8 cellular contexts compared by ENCODE assay signal in genomic region chr2:25521665-25522387, GRCh38.
DNase-seq lines count a peak whose midpoint lies in the region; ATAC-seq and TF ChIP-seq lines count a peak whose summit lies in the region.

No MANE protein-coding gene starts in this region.

- CTCF ChIA-PET in naive thymus-derived CD4-positive, alpha-beta T cell (lab: Charles Lee) = interaction anchor here (0.9 kb wide), 1 partner anchor 325 kb away, joined by 3 read pairs; no protein-coding TSS in a partner anchor

- H3K27ac Mint-ChIP-seq in T-helper 1 cell treated with Interleukin-12 subunit alpha and Interleukin-12 subunit beta and Interleukin-4 antibody, amounts not matched to agents 30 μg/mL and 1 μg/mL, for 36 hours = peak overlapping the region; percentile 52
- peak overlapping the region in 8 of 9 donors; percentile 38 to 88 (median 66) for H3K27ac Mint-ChIP-seq in naive thymus-derived CD4-positive, alpha-beta T cell

- no peaks in the 10 kb centered on the region for H3K36me3 ChIP-seq in ACC112 (ENCODE audit: insufficient read depth, low read length)
- no peaks in the 10 kb centered on the region for H3K36me3 ChIP-seq in naive thymus-derived CD4-positive, alpha-beta T cell (ENCODE audit: control insufficient read depth in 2 of 3, insufficient read depth in 3 of 3, low read length in 3 of 3)

- H3K9me3 ChIP-seq in naive thymus-derived CD4-positive, alpha-beta T cell (ENCODE audit: control insufficient read depth in 2 of 3, low read length in 3 of 3) = no peaks in the 10 kb centered on the region

- peaks cover 19% of the 10 kb centered on the region for H3K4me1 Mint-ChIP-seq in T-helper 1 cell treated with Interleukin-12 subunit alpha and Interleukin-12 subunit beta and Interleukin-4 antibody, amounts not matched to agents 30 μg/mL and 1 μg/mL, for 36 hours (ENCODE audit: low read depth)
- peaks cover 0 to 25% (median 8%) of the 10 kb centered on the region in 7 donors for H3K4me1 Mint-ChIP-seq in naive thymus-derived CD4-positive, alpha-beta T cell

- H3K27me3 ChIP-seq in ACC112 (ENCODE audit: insufficient read depth, low read length) = no peaks in the 10 kb centered on the region
- H3K27me3 ChIP-seq in naive thymus-derived CD4-positive, alpha-beta T cell (ENCODE audit: control insufficient read depth in 2 of 2, insufficient read depth in 2 of 2, low read length in 2 of 2) = no peaks in the 10 kb centered on the region

- H3K27ac ChIP-seq in ACC112 (ENCODE audit: low read depth, low read length) = no peak overlapping the region
- H3K27ac ChIP-seq in naive thymus-derived CD4-positive, alpha-beta T cell (ENCODE audit: low read depth, low read length) = no peak overlapping the region

- intact Hi-C loops in naive thymus-derived CD4-positive, alpha-beta T cell (cut with micrococcal nuclease) = loop anchor here (1.0 to 10.0 kb wide), 10 partner anchors 36 to 545 kb away; no protein-coding TSS in a partner anchor

- DNase-seq in GM04504 (ENCODE audit: low read depth) (peak; percentile 52), NCI-H187 (lab: John Stamatoyannopoulos, UW) (peak; percentile 16 to 37), epithelial cell of proximal tubule (ENCODE audit: low read depth) (peak; percentile 12), mesenteric fat pad (ENCODE audit: low spot score) (no peak)
- peak in 7 of 9 donors; percentile 59 to 82 (median 72) for DNase-seq in naive thymus-derived CD4-positive, alpha-beta T cell

- POLR2A ChIA-PET in naive thymus-derived CD4-positive, alpha-beta T cell (lab: Charles Lee) = interaction anchor here (1.2 kb wide), 1 partner anchor 160 kb away, joined by 4 read pairs; no protein-coding TSS in a partner anchor

- H2AFZ ChIP-seq in ACC112 (ENCODE audit: low read length, unreplicated experiment) = peak overlapping the region; percentile 89

- H3K4me3 ChIP-seq in ACC112 (ENCODE audit: low read depth, low read length) = peak overlapping the region; percentile 63
- peak overlapping the region; percentile 43 for H3K4me3 ChIP-seq in epithelial cell of proximal tubule (ENCODE audit: low read depth, low read length)
- H3K4me3 ChIP-seq in naive thymus-derived CD4-positive, alpha-beta T cell (ENCODE audit: low read length) = no peak overlapping the region

- peaks cover 11% of the 10 kb centered on the region for H3K4me1 ChIP-seq in ACC112 (ENCODE audit: control insufficient read depth, insufficient read depth, low read length, unreplicated experiment)
- H3K4me1 ChIP-seq in naive thymus-derived CD4-positive, alpha-beta T cell (ENCODE audit: control insufficient read depth in 2 of 2, insufficient read depth in 2 of 2, low read length in 2 of 2) = peaks cover 4 to 5% of the 10 kb centered on the region in 2 donors

- TF ChIP-seq CTCF in epithelial cell of proximal tubule (conservative IDR thresholded peaks at IDR 0.05; ENCODE audit: low read depth, low read length) = peak; percentile 83

- ATAC-seq in HG02798 (IDR thresholded peaks at IDR 0.05; ENCODE audit: poor library complexity, unreplicated experiment) = peak; percentile 78
- ATAC-seq in naive thymus-derived CD4-positive, alpha-beta T cell = peak; percentile 99

- H3K27me3 Mint-ChIP-seq in T-helper 1 cell treated with Interleukin-12 subunit alpha and Interleukin-12 subunit beta and Interleukin-4 antibody, amounts not matched to agents 30 μg/mL and 1 μg/mL, for 36 hours (ENCODE audit: low read depth) = no peaks in the 10 kb centered on the region
- no peaks in the 10 kb centered on the region for H3K27me3 Mint-ChIP-seq in naive thymus-derived CD4-positive, alpha-beta T cell

- H3K9me3 Mint-ChIP-seq in T-helper 1 cell treated with Interleukin-12 subunit alpha and Interleukin-12 subunit beta and Interleukin-4 antibody, amounts not matched to agents 30 μg/mL and 1 μg/mL, for 36 hours = no peaks in the 10 kb centered on the region
- H3K9me3 Mint-ChIP-seq in naive thymus-derived CD4-positive, alpha-beta T cell = no peaks in the 10 kb centered on the region

- H3K4me3 Mint-ChIP-seq in T-helper 1 cell treated with Interleukin-12 subunit alpha and Interleukin-12 subunit beta and Interleukin-4 antibody, amounts not matched to agents 30 μg/mL and 1 μg/mL, for 36 hours = peak overlapping the region; percentile 9
- H3K4me3 Mint-ChIP-seq in naive thymus-derived CD4-positive, alpha-beta T cell = peak overlapping the region in 8 of 10 donors; percentile 4 to 77 (median 42)

- no peaks in the 10 kb centered on the region for H3K79me2 ChIP-seq in ACC112 (ENCODE audit: control insufficient read depth, insufficient read depth, low read length, unreplicated experiment)

- H3K36me3 Mint-ChIP-seq in T-helper 1 cell treated with Interleukin-12 subunit alpha and Interleukin-12 subunit beta and Interleukin-4 antibody, amounts not matched to agents 30 μg/mL and 1 μg/mL, for 36 hours (ENCODE audit: low read depth) = no peaks in the 10 kb centered on the region
- peaks cover 0 to 14% (median 0%) of the 10 kb centered on the region in 5 donors for H3K36me3 Mint-ChIP-seq in naive thymus-derived CD4-positive, alpha-beta T cell
